8 cellular contexts compared by ENCODE assay signal in the genomic region with DNA sequence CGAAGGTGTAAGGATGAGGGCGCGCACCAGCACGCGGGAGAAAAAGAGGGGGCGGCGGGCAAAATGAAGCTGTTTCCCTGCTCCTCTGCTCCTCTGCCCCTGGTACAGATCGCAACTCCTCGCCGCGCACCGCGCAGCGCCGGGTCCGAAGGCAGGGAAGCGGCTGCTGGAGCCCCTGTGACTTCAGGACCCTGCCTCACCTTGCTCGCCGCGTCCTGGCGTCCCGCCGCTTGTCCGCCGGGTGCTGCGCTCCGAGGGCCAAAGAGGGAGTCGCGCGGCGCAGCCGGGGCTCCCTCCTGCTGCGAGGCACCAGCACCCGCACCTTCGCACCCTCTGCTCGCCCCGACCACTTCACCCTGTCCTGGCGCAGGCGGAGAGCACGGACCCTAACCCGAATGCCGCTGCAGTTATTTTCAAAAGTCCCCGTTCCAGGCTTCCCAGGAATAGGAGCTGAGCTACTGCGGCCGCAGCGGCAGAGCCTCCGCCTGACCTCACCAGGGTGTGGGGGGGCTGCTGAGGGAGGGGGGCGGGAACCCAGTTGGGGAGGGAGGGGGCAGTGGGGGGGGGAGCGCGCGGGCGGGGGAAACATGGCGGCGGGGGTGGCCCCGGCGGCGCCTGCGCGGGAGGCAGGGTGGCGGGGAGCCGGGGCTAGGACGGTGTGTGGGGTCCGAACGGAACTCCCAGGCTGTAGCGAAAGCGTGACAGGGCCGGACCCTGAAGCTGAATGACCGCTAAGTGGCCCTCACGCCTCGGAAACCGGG. TPM values are rescaled to one million over a fixed set of nuclear protein-coding genes. Genes with fewer than 3 reads are reported as not detected.
A peak's percentile ranks its signal among the peaks of the same experiment; 100 is the strongest.
DNase-seq lines count a peak whose midpoint lies in the region; ATAC-seq and TF ChIP-seq lines count a peak whose summit lies in the region.

Gene KLHL13, minus strand, starts transcription at position 503 of the 761 bp plus-strand sequence. CDS start 88,337 bp downstream, outside the sequence.

- peaks cover 4% of the 10 kb centered on the region for H3K4me1 ChIP-seq in body of pancreas

- intact Hi-C loops in body of pancreas (cut with DNase I): no loop called here

- ATAC-seq in body of pancreas (peak; percentile 90), GM18870 (IDR thresholded peaks at IDR 0.05; ENCODE audit: unreplicated experiment) (no peak)

- TF ChIP-seq POLR2A in body of pancreas (IDR thresholded peaks at IDR 0.05): peak; percentile 7 to 57 (median 57)

- WGBS in body of pancreas, 2 donors: 0% methylated on average over 30 of the region's 71 CpGs; no CpG with 5 or more reads in 1 of the 2 donors

- no peaks in the 10 kb centered on the region for H3K36me3 ChIP-seq in body of pancreas (replicated peaks in 1 of 2; ENCODE audit: insufficient read depth in 1 of 2, low read depth in 2 of 2)

- peak within 1 kb of the TSS; percentile 27 to 28 for H3K4me3 ChIP-seq in body of pancreas

- no peak for TF ChIP-seq CTCF in body of pancreas (IDR thresholded peaks at IDR 0.05)

- H3K27me3 ChIP-seq in body of pancreas: no peaks in the 10 kb centered on the region

- H3K9me3 ChIP-seq in body of pancreas: no peaks in the 10 kb centered on the region

- peak; percentile 6 for DNase-seq in stimulated activated CD4-positive, alpha-beta T cell treated with anti-CD3 and anti-CD28 coated beads, Interleukin-12 subunit alpha, Interleukin-12 subunit beta, amount 100 ng/mL, for 4 hours
- no peak for DNase-seq in stimulated activated CD4-positive, alpha-beta T cell treated with anti-CD3 and anti-CD28 coated beads, Interleukin-4, amount 100 ng/mL, for 24 hours
- DNase-seq in NCI-H460 (ENCODE audit: extremely low read depth, low read depth) (peak; percentile 14), body of pancreas (peak; percentile 42 to 60 (median 54)), iPS DF 19.7 (ENCODE audit: low read depth, low spot score) (peak; percentile 9), pulmonary artery endothelial cell (ENCODE audit: low read depth, low spot score) (no peak), A172 (ENCODE audit: low spot score) (no peak)

- H3K27ac ChIP-seq in body of pancreas: peak within 1 kb of the TSS; percentile 57 to 81 (median 73)

RNA-seq across cellular contexts. Expression of gene KLHL13, which starts in this region (rescaled TPM):
- total RNA-seq in NCI-H460 (2014; rRNA removed; shearing (Covaris generic)): 2.7 and 5.3 TPM in 2 replicates
- 2.4 and 3.1 TPM in 2 replicates for polyA plus RNA-seq in NCI-H460 (2014; cell fraction: nucleus; rRNA removed)
- total RNA-seq in body of pancreas (1 to 10 TPM; 3.0 to 3.4 TPM), pulmonary artery endothelial cell (14.3 and 15.5 TPM in 2 replicates)
- total RNA-seq in A172 (2014; rRNA removed; shearing (Covaris generic)): 0.26 and 0.81 TPM in 2 replicates

Comparison
In these comparisons a context has a peak if more than half of its experiments do, and no peak if none do; other contexts are left out.
1. DNase-seq: peak in stimulated activated CD4-positive, alpha-beta T cell treated with anti-CD3 and anti-CD28 coated beads, Interleukin-12 subunit alpha, Interleukin-12 subunit beta, amount 100 ng/mL, for 4 hours (single experiment), NCI-H460 (single experiment), body of pancreas (4 of 4) and iPS DF 19.7 (single experiment); none in stimulated activated CD4-positive, alpha-beta T cell treated with anti-CD3 and anti-CD28 coated beads, Interleukin-4, amount 100 ng/mL, for 24 hours (single experiment), pulmonary artery endothelial cell (single experiment) and A172 (single experiment).